2 cellular contexts compared by ENCODE assay signal in the genomic region with DNA sequence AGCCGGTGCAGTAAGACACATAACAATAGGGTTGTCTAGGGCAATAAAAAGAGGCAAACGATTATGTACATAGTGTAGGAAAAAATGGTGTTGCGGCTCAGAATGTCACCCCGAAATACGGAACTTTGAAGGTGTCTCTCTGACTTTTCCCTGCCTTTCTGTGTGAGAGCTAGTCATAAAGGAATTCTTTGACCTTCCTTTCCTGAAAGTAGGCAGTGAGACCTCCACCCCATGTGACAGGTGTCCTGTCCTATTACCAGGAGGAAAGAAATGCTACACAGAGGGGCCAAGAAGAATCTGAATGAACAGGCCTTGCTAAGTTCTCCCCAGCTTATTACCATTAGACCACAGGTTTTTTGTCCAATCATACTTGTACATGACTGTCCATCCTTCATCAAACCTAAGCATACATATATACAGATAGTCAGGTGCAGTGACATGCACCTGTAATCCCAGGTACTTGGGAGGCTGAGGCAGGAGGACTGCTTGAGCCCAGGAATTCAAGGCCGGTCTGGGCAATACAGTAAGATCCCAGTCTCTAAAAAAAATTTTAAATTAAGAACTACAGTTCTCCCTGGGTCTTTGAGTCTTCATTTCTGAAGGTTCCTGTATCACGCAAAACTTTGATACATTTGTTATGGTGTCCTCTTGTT.
TF ChIP-seq lines count a peak whose summit lies in the region.

No MANE protein-coding gene starts in this region.

TF ChIP-seq in H1, 55 proteins besides CTCF, POLR2A, EP300 and RAD21:
- TF ChIP-seq SRF (IDR thresholded peaks at IDR 0.05; ENCODE audit: low read depth, low read length) (no peak), SUZ12 (IDR thresholded peaks at IDR 0.05; ENCODE audit: low read length) (0 out of 2 replicates have a peak, but pooled peaks have one; percentile 20), SAP30 (IDR thresholded peaks at IDR 0.05; ENCODE audit: insufficient read depth, insufficient replicate concordance, low read length) (no peak), SIRT6 (IDR thresholded peaks at IDR 0.05; ENCODE audit: low read length) (no peak)

TF ChIP-seq in HepG2, 621 proteins besides CTCF, POLR2A, EP300 and RAD21:
- no peak for TF ChIP-seq ZNF264 (CRISPR knock-in tag; IDR thresholded peaks at IDR 0.05)
- TF ChIP-seq, protein P1, sequence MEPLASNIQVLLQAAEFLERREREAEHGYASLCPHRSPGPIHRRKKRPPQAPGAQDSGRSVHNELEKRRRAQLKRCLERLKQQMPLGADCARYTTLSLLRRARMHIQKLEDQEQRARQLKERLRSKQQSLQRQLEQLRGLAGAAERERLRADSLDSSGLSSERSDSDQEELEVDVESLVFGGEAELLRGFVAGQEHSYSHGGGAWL (CRISPR knock-in tag; IDR thresholded peaks at IDR 0.05): no peak
- TF ChIP-seq, protein P2, sequence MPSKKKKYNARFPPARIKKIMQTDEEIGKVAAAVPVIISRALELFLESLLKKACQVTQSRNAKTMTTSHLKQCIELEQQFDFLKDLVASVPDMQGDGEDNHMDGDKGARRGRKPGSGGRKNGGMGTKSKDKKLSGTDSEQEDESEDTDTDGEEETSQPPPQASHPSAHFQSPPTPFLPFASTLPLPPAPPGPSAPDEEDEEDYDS (CRISPR knock-in tag; IDR thresholded peaks at IDR 0.05): no peak
- TF ChIP-seq ERF (CRISPR knock-in tag; IDR thresholded peaks at IDR 0.05): no peak
- no peak for TF ChIP-seq ZNF672 (CRISPR knock-in tag; IDR thresholded peaks at IDR 0.05)
- no peak for TF ChIP-seq ZFP90 (CRISPR knock-in tag; IDR thresholded peaks at IDR 0.05; ENCODE audit: borderline replicate concordance)
- TF ChIP-seq FOXA1 (IDR thresholded peaks at IDR 0.05): no peak
- TF ChIP-seq FOXA1 (CRISPR knock-in tag; IDR thresholded peaks at IDR 0.05): no peak
- TF ChIP-seq ZNF143 (CRISPR knock-in tag; IDR thresholded peaks at IDR 0.05): no peak
- no peak for TF ChIP-seq FOXJ3 (CRISPR knock-in tag; IDR thresholded peaks at IDR 0.05; ENCODE audit: borderline replicate concordance)
